ENCODE assay signal across 1 cellular context in the genomic region with DNA sequence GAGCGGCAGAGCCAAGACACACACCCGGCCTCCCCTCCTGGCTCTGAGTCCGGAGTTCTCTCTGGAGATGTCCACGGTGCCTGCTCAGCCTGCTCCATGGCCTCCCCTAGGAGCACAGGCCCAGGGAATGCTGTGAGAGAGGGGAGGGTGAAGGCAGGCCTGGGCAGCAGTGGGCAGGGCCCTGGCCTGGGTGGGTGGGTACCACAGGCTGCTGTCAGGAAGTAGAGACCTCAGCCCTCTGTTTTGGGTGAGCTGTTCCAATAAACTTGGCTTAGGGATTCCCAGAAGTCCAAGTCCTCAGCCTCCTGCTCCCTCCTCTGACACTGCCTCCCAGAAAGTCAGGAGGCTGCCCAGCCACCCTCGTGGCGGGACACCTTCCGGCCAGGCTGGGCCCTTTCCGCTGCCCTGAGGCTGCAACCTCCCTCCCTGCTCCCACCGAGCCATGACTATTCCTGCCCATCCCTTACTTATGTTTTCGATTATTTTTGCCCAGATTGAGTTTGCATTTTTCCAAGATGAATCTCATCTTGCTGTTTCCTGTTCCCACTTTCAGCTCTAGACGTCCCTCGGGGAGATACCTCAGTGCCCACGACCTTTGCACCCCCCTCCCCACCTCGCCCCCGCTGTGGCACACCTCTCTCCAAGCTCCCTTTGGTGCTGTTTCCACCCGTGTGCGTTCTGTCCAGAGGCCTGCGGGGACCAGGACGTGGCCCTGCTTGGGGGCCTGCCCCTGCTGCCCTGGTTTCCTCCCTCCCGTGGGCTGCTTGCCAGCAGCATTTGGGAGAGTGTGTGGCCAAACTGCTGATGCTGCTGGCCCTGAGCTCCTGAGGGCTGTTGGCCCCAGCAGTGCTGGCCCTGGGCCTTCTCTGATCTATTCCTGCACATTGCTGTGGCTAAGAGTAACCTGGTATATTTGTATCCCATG.
TF ChIP-seq lines count a peak whose summit lies in the region.

No MANE protein-coding gene starts in this region.

TF ChIP-seq in IMR-90, 13 proteins besides CTCF, POLR2A, EP300 and RAD21:
- TF ChIP-seq MXI1 (IDR thresholded peaks at IDR 0.05; ENCODE audit: borderline replicate concordance, low read depth, low read length) (no peak), CHD1 (IDR thresholded peaks at IDR 0.05; ENCODE audit: low read depth, low read length) (no peak), CEBPB (IDR thresholded peaks at IDR 0.05; ENCODE audit: low read depth, low read length) (no peak), BHLHE40 (IDR thresholded peaks at IDR 0.05; ENCODE audit: low read depth, low read length) (no peak), MAZ (IDR thresholded peaks at IDR 0.05; ENCODE audit: borderline replicate concordance, low read depth, low read length) (0 out of 2 replicates have a peak, but pooled peaks have one; percentile 35), RCOR1 (IDR thresholded peaks at IDR 0.05; ENCODE audit: insufficient replicate concordance, low read length) (no peak), SMC3 (IDR thresholded peaks at IDR 0.05; ENCODE audit: low read depth, low read length) (no peak), FOS (IDR thresholded peaks at IDR 0.05; ENCODE audit: low read depth, low read length) (no peak)
